ENCODE assay signal across 10 cellular contexts in the genomic region with DNA sequence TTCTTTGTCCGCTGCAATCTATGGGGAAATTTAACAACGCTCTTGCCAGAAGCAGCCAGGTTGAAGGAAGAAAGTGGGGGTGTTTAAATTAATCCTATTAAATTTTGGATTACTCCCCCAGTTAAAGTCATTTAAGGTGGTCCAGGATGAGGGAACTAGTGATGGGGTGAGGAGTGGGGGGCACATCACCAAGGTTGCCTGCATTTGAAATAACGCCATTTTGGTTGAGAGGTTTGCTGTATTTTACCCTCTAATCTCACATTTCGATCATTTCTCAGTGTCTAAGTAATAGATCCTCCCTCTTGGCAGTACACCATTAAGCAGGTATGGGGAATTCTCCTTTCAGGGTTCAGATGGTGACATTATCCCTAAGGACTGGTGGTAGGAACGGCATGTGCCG. TPM values are rescaled to one million over a fixed set of nuclear protein-coding genes. Genes with fewer than 3 reads are reported as not detected.
DNase-seq lines count a peak whose midpoint lies in the region; ATAC-seq, FAIRE-seq and TF ChIP-seq lines count a peak whose summit lies in the region.
"Had no signal": no experiment of that assay in that cellular context is flagged by ENCODE, and none has a peak within 500 bp of the region (broad histone marks: within the 10 kb centered on the region; RNA-seq: fewer than 3 reads in every experiment).

No MANE protein-coding gene starts in this region.

- H3K79me1 ChIP-seq in H1 (ENCODE audit: low read depth, low read length), result no peaks in the 10 kb centered on the region

- intact Hi-C loops in upper lobe of right lung (cut with DNase I), result no loop called here

- H3K4ac ChIP-seq in H1 (replicated peaks; ENCODE audit: insufficient read length, low read depth, low read length), result no peak overlapping the region

- H3K9me3 ChIP-seq in H1 (ENCODE audit: insufficient read depth in 2 of 2, low read depth in 1 of 2, low read length in 1 of 2) (no peaks in the 10 kb centered on the region), upper lobe of right lung (no peaks in the 10 kb centered on the region)

- no peak overlapping the region for H3K56ac ChIP-seq in H1 (replicated peaks; ENCODE audit: insufficient read length, low read depth, low read length)

- H3K36me3 ChIP-seq in H1 (ENCODE audit: control insufficient read depth in 2 of 4, insufficient read depth in 4 of 4, low read length in 3 of 4) (no peaks in the 10 kb centered on the region), upper lobe of right lung (no peaks in the 10 kb centered on the region)
- H3K36me3 ChIP-seq: BLaER1 had no signal

- peak overlapping the region; percentile 94 to 99 for H3K4me2 ChIP-seq in H1 (ENCODE audit: insufficient read depth in 1 of 2, low read depth in 2 of 2, low read length in 2 of 2)
- H3K4me2 ChIP-seq: BLaER1 had no signal

- DNase-seq in activated naive CD8-positive, alpha-beta T cell treated with anti-CD3 and anti-CD28 coated beads, Interleukin-2, amount 10 ng/mL, durations not matched to agents 7 days and 5 days, result no peak
- no peak for DNase-seq in activated naive CD8-positive, alpha-beta T cell treated with anti-CD3 and anti-CD28 coated beads, Interleukin-2, amount 50 U/mL, for 24 hours
- DNase-seq in H1 (ENCODE audit: low read depth in 1 of 2, low spot score in 2 of 2) (no peak), upper lobe of right lung (no peak)
- no peak for DNase-seq in natural killer cell treated with Interleukin-12 subunit alpha and Interleukin-12 subunit beta and Interleukin-15 and Interleukin-18, amount 100 ng/mL, for 72 hours (ENCODE audit: low spot score)

- H3K9ac ChIP-seq in H1 (replicated peaks in 1 of 4; ENCODE audit: extremely low read depth in 1 of 4, low read depth in 3 of 4, low read length in 3 of 4), result no peak overlapping the region; a peak in 1 of 7 replicates
- H3K9ac ChIP-seq: BLaER1 had no signal

- 2% methylated on average over 6 of the region's 6 CpGs; no CpG with 5 or more reads in 1 of the 2 experiments for WGBS in H1 (ENCODE audit: extremely low coverage in 1 of 2, insufficient coverage in 1 of 2, insufficient read length in 1 of 2, insufficient replicate concordance in 2 of 2, low coverage in 1 of 2, low lambda C conversion rate in 2 of 2, missing lambda C conversion rate in 1 of 2), 2 experiments

- H4K91ac ChIP-seq in H1 (replicated peaks; ENCODE audit: insufficient read length, low read length), result no peak overlapping the region

- H3K4me3 ChIP-seq in H1 (ENCODE audit: extremely low read depth in 1 of 4, insufficient read depth in 2 of 4, low read depth in 3 of 4, low read length in 4 of 4), result peak overlapping the region; percentile 62 to 76 (median 68); a peak in 7 of 8 replicates
- H3K4me3 ChIP-seq in upper lobe of right lung, result peak overlapping the region; percentile 54
- H3K4me3 ChIP-seq: BLaER1 had no signal

- peaks cover 27 to 66% (median 54%) of the 10 kb centered on the region in 4 experiments for H3K27me3 ChIP-seq in H1 (replicated peaks in 1 of 4; ENCODE audit: control insufficient read depth in 3 of 4, extremely low read depth in 1 of 4, insufficient read depth in 3 of 4, low read length in 3 of 4)
- peaks cover 51% of the 10 kb centered on the region for H3K27me3 ChIP-seq in upper lobe of right lung
- H3K27me3 ChIP-seq: BLaER1 had no signal

- H3K14ac ChIP-seq in H1 (ENCODE audit: insufficient read length), result no peak overlapping the region

- no peak overlapping the region for H4K8ac ChIP-seq in H1 (ENCODE audit: extremely low read depth, insufficient read depth, low read length)

- no peak overlapping the region for H2AK5ac ChIP-seq in H1 (ENCODE audit: low read depth, low read length)

- H2AFZ ChIP-seq in H1 (ENCODE audit: low read length), result 0 out of 2 replicates have a peak overlapping the region, but pooled peaks have one; percentile 52

- H2BK5ac ChIP-seq in H1 (ENCODE audit: low read depth, low read length), result no peak overlapping the region

- FAIRE-seq in H1 (lab: Jason Lieb, UNC), result no peak
- FAIRE-seq: GM18507 had no signal

- CTCF ChIA-PET in H1 (lab: Charles Lee; ENCODE audit: partially characterized antibody), result interaction anchor here (1.7 kb wide), 1 partner anchor 81 kb away, joined by 6 read pairs; no protein-coding TSS in a partner anchor

- no peak for ATAC-seq in activated naive CD8-positive, alpha-beta T cell treated with anti-CD3 and anti-CD28 coated beads, Interleukin-2, amount 10 ng/mL, durations not matched to agents 7 days and 5 days (ENCODE audit: low read depth)
- no peak for ATAC-seq in activated naive CD8-positive, alpha-beta T cell treated with anti-CD3 and anti-CD28 coated beads, Interleukin-2, amount 50 U/mL, for 24 hours
- ATAC-seq in natural killer cell treated with Interleukin-12 subunit alpha and Interleukin-12 subunit beta and Interleukin-15 and Interleukin-18, amount 100 ng/mL, for 72 hours, result no peak
- no peak for ATAC-seq in upper lobe of right lung
- no peak for ATAC-seq in GM21619 (IDR thresholded peaks at IDR 0.05; ENCODE audit: unreplicated experiment)
- no peak for ATAC-seq in GM21360 (IDR thresholded peaks at IDR 0.05; ENCODE audit: unreplicated experiment)
- no peak for ATAC-seq in HG02973 (IDR thresholded peaks at IDR 0.05; ENCODE audit: unreplicated experiment)

- H2BK20ac ChIP-seq in H1 (ENCODE audit: low read length), result no peak overlapping the region

- no peaks in the 10 kb centered on the region for H3K36me3 Mint-ChIP-seq in activated naive CD8-positive, alpha-beta T cell treated with anti-CD3 and anti-CD28 coated beads, Interleukin-2, amount 10 ng/mL, durations not matched to agents 7 days and 5 days
- H3K36me3 Mint-ChIP-seq in activated naive CD8-positive, alpha-beta T cell treated with anti-CD3 and anti-CD28 coated beads, Interleukin-2, amount 50 U/mL, for 24 hours (ENCODE audit: low read depth), result no peaks in the 10 kb centered on the region
- H3K36me3 Mint-ChIP-seq in natural killer cell treated with Interleukin-12 subunit alpha and Interleukin-12 subunit beta and Interleukin-15 and Interleukin-18, amount 100 ng/mL, for 72 hours, result no peaks in the 10 kb centered on the region

- peaks cover 3% of the 10 kb centered on the region for H3K9me3 Mint-ChIP-seq in activated naive CD8-positive, alpha-beta T cell treated with anti-CD3 and anti-CD28 coated beads, Interleukin-2, amount 10 ng/mL, durations not matched to agents 7 days and 5 days
- H3K9me3 Mint-ChIP-seq in activated naive CD8-positive, alpha-beta T cell treated with anti-CD3 and anti-CD28 coated beads, Interleukin-2, amount 50 U/mL, for 24 hours, result no peaks in the 10 kb centered on the region
- H3K9me3 Mint-ChIP-seq in natural killer cell treated with Interleukin-12 subunit alpha and Interleukin-12 subunit beta and Interleukin-15 and Interleukin-18, amount 100 ng/mL, for 72 hours, result no peaks in the 10 kb centered on the region

- peaks cover 71% of the 10 kb centered on the region for H3K27me3 Mint-ChIP-seq in activated naive CD8-positive, alpha-beta T cell treated with anti-CD3 and anti-CD28 coated beads, Interleukin-2, amount 10 ng/mL, durations not matched to agents 7 days and 5 days
- H3K27me3 Mint-ChIP-seq in activated naive CD8-positive, alpha-beta T cell treated with anti-CD3 and anti-CD28 coated beads, Interleukin-2, amount 50 U/mL, for 24 hours, result peaks cover 85% of the 10 kb centered on the region
- H3K27me3 Mint-ChIP-seq in natural killer cell treated with Interleukin-12 subunit alpha and Interleukin-12 subunit beta and Interleukin-15 and Interleukin-18, amount 100 ng/mL, for 72 hours, result peaks cover 47 to 63% of the 10 kb centered on the region in 2 donors

- no peak for TF ChIP-seq POLR2A in H1 (IDR thresholded peaks at IDR 0.05; ENCODE audit: control extremely low read depth in 1 of 2, low read depth in 2 of 2, low read length in 2 of 2)

- no peak for TF ChIP-seq CTCF in H1 (IDR thresholded peaks at IDR 0.05; ENCODE audit: control extremely low read depth in 1 of 3, insufficient read depth in 1 of 3, low read depth in 1 of 3, low read length in 3 of 3)
- TF ChIP-seq CTCF in upper lobe of right lung (IDR thresholded peaks at IDR 0.05), result no peak

- peaks cover 46% of the 10 kb centered on the region for H3K23me2 ChIP-seq in H1 (ENCODE audit: low read depth, low read length)

- no peak overlapping the region for H2BK15ac ChIP-seq in H1 (ENCODE audit: low read length)

- TF ChIP-seq EP300 in H1 (IDR thresholded peaks at IDR 0.05; ENCODE audit: borderline replicate concordance in 1 of 2, low read depth in 2 of 2, low read length in 2 of 2), result no peak

- H2BK12ac ChIP-seq in H1 (ENCODE audit: low read depth, low read length), result no peak overlapping the region; the same call in 1 of the 2 replicates

- H3K4me3 Mint-ChIP-seq in activated naive CD8-positive, alpha-beta T cell treated with anti-CD3 and anti-CD28 coated beads, Interleukin-2, amount 10 ng/mL, durations not matched to agents 7 days and 5 days, result peak overlapping the region; percentile 35
- H3K4me3 Mint-ChIP-seq in activated naive CD8-positive, alpha-beta T cell treated with anti-CD3 and anti-CD28 coated beads, Interleukin-2, amount 50 U/mL, for 24 hours, result no peak overlapping the region
- H3K4me3 Mint-ChIP-seq in natural killer cell treated with Interleukin-12 subunit alpha and Interleukin-12 subunit beta and Interleukin-15 and Interleukin-18, amount 100 ng/mL, for 72 hours, result peak overlapping the region; percentile 77

- H3K27ac Mint-ChIP-seq in activated naive CD8-positive, alpha-beta T cell treated with anti-CD3 and anti-CD28 coated beads, Interleukin-2, amount 10 ng/mL, durations not matched to agents 7 days and 5 days, result no peak overlapping the region
- H3K27ac Mint-ChIP-seq in activated naive CD8-positive, alpha-beta T cell treated with anti-CD3 and anti-CD28 coated beads, Interleukin-2, amount 50 U/mL, for 24 hours, result no peak overlapping the region
- H3K27ac Mint-ChIP-seq in natural killer cell treated with Interleukin-12 subunit alpha and Interleukin-12 subunit beta and Interleukin-15 and Interleukin-18, amount 100 ng/mL, for 72 hours, result no peak overlapping the region

- no peak overlapping the region for H3K23ac ChIP-seq in H1 (ENCODE audit: insufficient read length)

- peak overlapping the region; percentile 2; the same call in 1 of the 2 replicates for H3K18ac ChIP-seq in H1 (ENCODE audit: extremely low read depth, low read length)

- H3K27ac ChIP-seq in H1 (ENCODE audit: low read depth, low read length), result no peak overlapping the region
- no peak overlapping the region for H3K27ac ChIP-seq in upper lobe of right lung
- H3K27ac ChIP-seq: BLaER1 had no signal

- peaks cover 6 to 37% (median 16%) of the 10 kb centered on the region in 4 experiments for H3K4me1 ChIP-seq in H1 (replicated peaks in 1 of 4; ENCODE audit: control insufficient read depth in 3 of 4, insufficient read depth in 4 of 4, low read length in 3 of 4)
- H3K4me1 ChIP-seq in upper lobe of right lung, result peaks cover 30% of the 10 kb centered on the region
- H3K4me1 ChIP-seq: BLaER1 had no signal

- peaks cover 17% of the 10 kb centered on the region for H3K4me1 Mint-ChIP-seq in activated naive CD8-positive, alpha-beta T cell treated with anti-CD3 and anti-CD28 coated beads, Interleukin-2, amount 10 ng/mL, durations not matched to agents 7 days and 5 days
- peaks cover 7% of the 10 kb centered on the region for H3K4me1 Mint-ChIP-seq in activated naive CD8-positive, alpha-beta T cell treated with anti-CD3 and anti-CD28 coated beads, Interleukin-2, amount 50 U/mL, for 24 hours
- H3K4me1 Mint-ChIP-seq in natural killer cell treated with Interleukin-12 subunit alpha and Interleukin-12 subunit beta and Interleukin-15 and Interleukin-18, amount 100 ng/mL, for 72 hours (ENCODE audit: low read depth in 2 of 2), result peaks cover 18 to 29% of the 10 kb centered on the region in 2 donors

- no peak for TF ChIP-seq RAD21 in H1 (IDR thresholded peaks at IDR 0.05 in 1 of 2, conservative IDR thresholded peaks at IDR 0.05 in 1 of 2; ENCODE audit: low read depth in 2 of 2, low read length in 2 of 2)

- POLR2A ChIA-PET in activated naive CD8-positive, alpha-beta T cell treated with anti-CD3 and anti-CD28 coated beads, Interleukin-2, amount 10 ng/mL, durations not matched to agents 7 days and 5 days (lab: Charles Lee), result no interaction called here
- POLR2A ChIA-PET in H1 (lab: Charles Lee; ENCODE audit: partially characterized antibody), result interaction anchor here (2.1 kb wide), 1 partner anchor 11 kb away, joined by 7 read pairs; no protein-coding TSS in a partner anchor

- H3K79me2 ChIP-seq in H1 (ENCODE audit: control insufficient read depth in 1 of 2, insufficient read depth in 2 of 2, low read length in 2 of 2), result no peaks in the 10 kb centered on the region

- no peak overlapping the region for H2BK120ac ChIP-seq in H1 (replicated peaks; ENCODE audit: low read depth, low read length)

- peaks cover 2 to 3% of the 10 kb centered on the region in 2 experiments for H4K20me1 ChIP-seq in H1 (replicated peaks in 1 of 2; ENCODE audit: control insufficient read depth in 1 of 2, insufficient read depth in 2 of 2, low read length in 2 of 2)
- H4K20me1 ChIP-seq: BLaER1 had no signal

- H4K5ac ChIP-seq in H1 (ENCODE audit: insufficient read length, low read depth, low read length), result no peak overlapping the region

RNA-seq across cellular contexts. Expression of a gene that starts 2.6 kb away (rescaled TPM):
- total RNA-seq in activated naive CD8-positive, alpha-beta T cell treated with anti-CD3 and anti-CD28 coated beads, Interleukin-2, amount 10 ng/mL, durations not matched to agents 7 days and 5 days, result not detected
- total RNA-seq in H1 (2021; fragmentation: NEBNext Ultra II Directional; extraction: Animal tissue kit (Norgen Biotek cat#: 25700)), result 6.7 and 6.9 TPM in 2 replicates
- 2.4 and 2.6 TPM in 2 replicates for polyA plus RNA-seq in H1 (2011; rRNA removed)
- 2.7 TPM for polyA plus RNA-seq in H1 (2011; cell fraction: cytosol; rRNA removed)
- polyA plus RNA-seq in H1 (2011; cell fraction: nucleus; rRNA removed), result 4.6 TPM
- polyA plus RNA-seq in H1 (2012, experiment 1 of 2), result 2.6 to 6.2 TPM (median 4.1 TPM) in 4 replicates
- polyA plus RNA-seq in H1 (2012, experiment 2 of 2), result 0.37 TPM
- polyA plus RNA-seq in H1 (2013, experiment 1 of 2), result 2.9 TPM
- 2.7 TPM for polyA plus RNA-seq in H1 (2013, experiment 2 of 2)
- polyA minus RNA-seq in H1 (2011; rRNA and poly(A)+ RNA removed), result 10.1 and 14.3 TPM in 2 replicates
- polyA minus RNA-seq in H1 (2011; cell fraction: cytosol; rRNA and poly(A)+ RNA removed), result 4.2 TPM
- polyA minus RNA-seq in H1 (2011; cell fraction: nucleus; rRNA and poly(A)+ RNA removed), result 14.5 TPM
- total RNA-seq in natural killer cell treated with Interleukin-12 subunit alpha and Interleukin-12 subunit beta and Interleukin-15 and Interleukin-18, amount 100 ng/mL, for 72 hours, result 1 to 10 TPM in 1 of 2 donors, under 1 TPM in 1; 0.25 to 1.5 TPM
- total RNA-seq in upper lobe of right lung, result 13.3 TPM
